9 cellular contexts compared by ENCODE assay signal in the genomic region with DNA sequence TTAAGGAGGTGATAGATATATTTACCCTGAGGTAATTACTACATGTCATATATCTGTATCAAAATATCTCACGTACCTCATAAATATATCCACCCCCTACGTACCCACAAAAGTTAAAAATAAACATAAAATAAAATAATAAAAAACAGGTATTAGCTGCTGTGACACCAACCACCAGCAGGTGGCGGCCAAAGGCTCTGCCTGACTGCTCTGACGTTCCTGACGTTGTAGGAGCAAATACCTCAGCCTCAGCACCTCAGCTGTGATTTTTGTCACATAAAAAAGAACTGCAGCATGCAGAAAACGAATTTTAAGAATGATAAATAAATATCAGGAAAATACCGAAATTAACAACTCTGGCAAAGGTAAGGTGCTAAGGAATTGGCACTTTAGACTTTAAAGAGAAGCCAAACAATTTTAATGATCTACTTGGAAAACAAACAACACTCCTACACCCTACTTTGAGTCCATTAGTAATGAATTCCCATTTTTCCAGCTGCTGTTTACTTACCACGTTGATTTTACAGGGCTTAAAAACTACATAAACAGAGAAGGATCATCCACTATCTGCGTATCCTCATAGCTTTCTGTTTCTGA.
DNase-seq lines count a peak whose midpoint lies in the region; ATAC-seq and TF ChIP-seq lines count a peak whose summit lies in the region.
"Had no signal": no experiment of that assay in that cellular context is flagged by ENCODE, and none has a peak within 500 bp of the region (broad histone marks: within the 10 kb centered on the region; RNA-seq: fewer than 3 reads in every experiment).

No MANE protein-coding gene starts in this region.

- intact Hi-C loops in Caco-2 (cut with micrococcal nuclease; ENCODE audit: unreplicated experiment): loop anchor here (1.0 kb wide), 2 partner anchors 12 to 1121 kb away; no protein-coding TSS in a partner anchor

- H2AK5ac ChIP-seq in mesenchymal stem cell (ENCODE audit: low read length, severe bottlenecking): no peak overlapping the region

- H2BK15ac ChIP-seq in mesenchymal stem cell (ENCODE audit: low read depth, poor library complexity, severe bottlenecking): no peak overlapping the region

- no peak overlapping the region for H3K4me2 ChIP-seq in mesenchymal stem cell (ENCODE audit: low read length, poor library complexity, severe bottlenecking)

- 17% methylated on average over 6 of the region's 9 CpGs for WGBS in mesenchymal stem cell

- peaks cover 4% of the 10 kb centered on the region; the same call in 1 of the 2 replicates for H3K9me3 ChIP-seq in Caco-2
- H3K9me3 ChIP-seq in mesenchymal stem cell (ENCODE audit: control insufficient read depth, low read length): no peaks in the 10 kb centered on the region

- no peak overlapping the region for H2BK120ac ChIP-seq in mesenchymal stem cell (ENCODE audit: low read depth, low read length)

- H3K27me3 ChIP-seq in Caco-2 (replicated peaks; ENCODE audit: control insufficient read depth, insufficient read depth, low read length): no peaks in the 10 kb centered on the region; the same call in 1 of the 2 replicates
- no peaks in the 10 kb centered on the region for H3K27me3 ChIP-seq in mesenchymal stem cell (ENCODE audit: control insufficient read depth in 1 of 2, insufficient read depth in 1 of 2, low read length in 2 of 2)

- no peak overlapping the region for H3K18ac ChIP-seq in mesenchymal stem cell (ENCODE audit: low read depth in 1 of 2, low read length in 2 of 2)

- CTCF ChIA-PET in Caco-2 (lab: Charles Lee): interaction anchor here (0.8 to 2.0 kb wide), 2 partner anchors 31 to 35 kb away, joined by 4 read pairs; no protein-coding TSS in a partner anchor

- H3K27ac ChIP-seq in mesenchymal stem cell (ENCODE audit: low read length, poor library complexity, severe bottlenecking): no peak overlapping the region
- H3K27ac ChIP-seq: SK-N-MC had no signal

- no peak overlapping the region for H3K4me3 Mint-ChIP-seq in Caco-2 (ENCODE audit: unreplicated experiment)

- peak; percentile 53 for ATAC-seq in GM21529 (IDR thresholded peaks at IDR 0.05; ENCODE audit: unreplicated experiment)
- ATAC-seq in HG03095 (IDR thresholded peaks at IDR 0.05; ENCODE audit: unreplicated experiment): no peak

- H4K91ac ChIP-seq in mesenchymal stem cell (ENCODE audit: low read length): no peak overlapping the region

- H3K4me1 Mint-ChIP-seq in Caco-2 (ENCODE audit: low read depth, unreplicated experiment): peaks cover 5% of the 10 kb centered on the region

- no peak overlapping the region for H3K14ac ChIP-seq in mesenchymal stem cell (ENCODE audit: low read length in 2 of 2)

- no peak overlapping the region for H2BK12ac ChIP-seq in mesenchymal stem cell (ENCODE audit: low read length in 2 of 2)

- no peak overlapping the region for H3K4me3 ChIP-seq in Caco-2 (ENCODE audit: low read depth, low read length)
- H3K4me3 ChIP-seq in mesenchymal stem cell (ENCODE audit: insufficient read depth in 1 of 2, low read depth in 1 of 2, low read length in 2 of 2): no peak overlapping the region
- H3K4me3 ChIP-seq: SK-N-MC had no signal

- DNase-seq in Caco-2 (peak in 1 of 2 experiments; percentile 55), NCI-H1694 (lab: John Stamatoyannopoulos, UW) (peak; percentile 25), dermis microvascular lymphatic vessel endothelial cell (ENCODE audit: low read depth in 2 of 2) (peak; percentile 29 to 58), mesenchymal stem cell (peak; percentile 43)
- DNase-seq in activated CD4-positive, CD25-positive, alpha-beta regulatory T cell treated with anti-CD3 and anti-CD28 coated beads, Interleukin-2, amount 50 U/mL, for 72 hours: peak; percentile 55
- peak; percentile 32 for DNase-seq in stimulated activated CD8-positive, alpha-beta memory T cell treated with anti-CD3 and anti-CD28 coated beads, Interleukin-4, amount 100 ng/mL, for 24 hours (ENCODE audit: low read depth)

- H2AFZ ChIP-seq in mesenchymal stem cell (ENCODE audit: low read depth, low read length): no peak overlapping the region

- H3K36me3 ChIP-seq in Caco-2 (ENCODE audit: control insufficient read depth, insufficient read depth, low read length): no peaks in the 10 kb centered on the region
- no peaks in the 10 kb centered on the region for H3K36me3 ChIP-seq in mesenchymal stem cell (ENCODE audit: control insufficient read depth in 1 of 2, insufficient read depth in 2 of 2, low read depth in 1 of 2, low read length in 2 of 2)

- peak; percentile 74 to 86 for TF ChIP-seq CTCF in Caco-2 (IDR thresholded peaks at IDR 0.05; ENCODE audit: insufficient read depth in 1 of 2, low read depth in 1 of 2, low read length in 1 of 2, severe bottlenecking in 1 of 2, unreplicated experiment in 1 of 2)

- no peaks in the 10 kb centered on the region for H3K79me1 ChIP-seq in mesenchymal stem cell (replicated peaks; ENCODE audit: low read length, poor library complexity, severe bottlenecking)

- H3K9ac ChIP-seq in mesenchymal stem cell (ENCODE audit: low read length): peak overlapping the region; percentile 23

- no peaks in the 10 kb centered on the region for H3K9me3 Mint-ChIP-seq in Caco-2 (ENCODE audit: unreplicated experiment)

- H3K23ac ChIP-seq in mesenchymal stem cell (ENCODE audit: low read length in 2 of 2): no peak overlapping the region

- no peak overlapping the region for H3K4ac ChIP-seq in mesenchymal stem cell (ENCODE audit: low read depth in 1 of 2, low read length in 2 of 2)

- no peak overlapping the region for H4K8ac ChIP-seq in mesenchymal stem cell (ENCODE audit: low read length)

- no peaks in the 10 kb centered on the region for H3K36me3 Mint-ChIP-seq in Caco-2 (ENCODE audit: insufficient read depth, unreplicated experiment)

- POLR2A ChIA-PET in Caco-2 (lab: Charles Lee): no interaction called here

- peaks cover 14% of the 10 kb centered on the region for H3K27me3 Mint-ChIP-seq in Caco-2 (ENCODE audit: insufficient read depth, unreplicated experiment)

- BruUV-seq in Caco-2 (replicated peaks; lab: Mats Ljungman, UMichigan): no TSS peak

- H2BK5ac ChIP-seq in mesenchymal stem cell (ENCODE audit: low read depth, low read length, poor library complexity, severe bottlenecking): no peak overlapping the region

- H3K4me1 ChIP-seq in Caco-2: no peaks in the 10 kb centered on the region
- no peaks in the 10 kb centered on the region for H3K4me1 ChIP-seq in mesenchymal stem cell (ENCODE audit: control insufficient read depth, insufficient read depth, low read depth, low read length)

- no peak overlapping the region for H3K27ac Mint-ChIP-seq in Caco-2 (ENCODE audit: unreplicated experiment)
